In genomic region chr12:111656016-111656415, GRCh38 we compare ENCODE assay signal across 27 cellular contexts.
"Had no signal": no experiment of that assay in that cellular context is flagged by ENCODE, and none has a peak within 500 bp of the region (broad histone marks: within the 10 kb centered on the region; RNA-seq: fewer than 3 reads in every experiment).

No MANE protein-coding gene starts in this region.

- H3K4me3 Mint-ChIP-seq: activated B cell treated with CpG ODN at 0.5 μM for 24 hours; activated CD4-positive, alpha-beta memory T cell treated with anti-CD3 and anti-CD28 coated beads for 36 hours; activated CD4-positive, alpha-beta T cell treated with anti-CD3 and anti-CD28 coated beads, Interleukin-2, amount 10 ng/mL, durations not matched to agents 7 days and 5 days; activated naive CD8-positive, alpha-beta T cell treated with anti-CD3 and anti-CD28 coated beads, Interleukin-2, amount 50 U/mL, for 24 hours; activated T-cell treated with anti-CD3 and anti-CD28 coated beads, Interleukin-2, amount 50 U/mL, for 4 hours had no signal

- H3K27me3 ChIP-seq: ascending aorta, body of pancreas, MG63, Peyer's patch had no signal

- H3K27ac ChIP-seq: ascending aorta, body of pancreas, cardiac muscle cell, KMS-11, Peyer's patch had no signal

- H3K27ac Mint-ChIP-seq: activated B cell treated with CpG ODN at 0.5 μM for 24 hours; activated CD4-positive, alpha-beta memory T cell treated with anti-CD3 and anti-CD28 coated beads for 36 hours; activated CD4-positive, alpha-beta T cell treated with anti-CD3 and anti-CD28 coated beads, Interleukin-2, amount 10 ng/mL, durations not matched to agents 7 days and 5 days; activated naive CD8-positive, alpha-beta T cell treated with anti-CD3 and anti-CD28 coated beads, Interleukin-2, amount 50 U/mL, for 24 hours had no signal

- DNase-seq: activated B cell treated with CpG ODN at 0.5 μM for 24 hours; activated CD4-positive, alpha-beta memory T cell treated with anti-CD3 and anti-CD28 coated beads for 36 hours; activated CD4-positive, alpha-beta T cell treated with anti-CD3 and anti-CD28 coated beads for 1 hour; activated CD4-positive, alpha-beta T cell treated with anti-CD3 and anti-CD28 coated beads, Interleukin-2, amount 10 ng/mL, durations not matched to agents 7 days and 5 days; activated CD8-positive, alpha-beta memory T cell treated with anti-CD3 and anti-CD28 coated beads for 24 hours; activated effector memory CD4-positive, alpha-beta T cell treated with anti-CD3 and anti-CD28 coated beads, Interleukin-2, amount 50 U/mL, for 16 hours; activated naive CD4-positive, alpha-beta T cell treated with Interleukin-2 at 50 U/mL for 16 hours; activated naive CD8-positive, alpha-beta T cell treated with anti-CD3 and anti-CD28 coated beads, Interleukin-2, amount 50 U/mL, for 24 hours; activated T-cell treated with anti-CD3 and anti-CD28 coated beads, Interleukin-2, amount 50 U/mL, for 4 hours; amniotic stem cell; body of pancreas; MG63; MV-4-11; NCI-H1105; NCI-H1436; NCI-H1694 treated with DMSO at 0.1 percent for 48 hours; NCI-H2029 treated with DMSO at 0.1 percent for 48 hours; NCI-H510A treated with DMSO at 0.1 percent for 48 hours; NCI-H69; Peyer's patch; SIG-M5; T-helper 2 cell; T1000 had no signal

- H3K4me1 Mint-ChIP-seq: activated B cell treated with CpG ODN at 0.5 μM for 24 hours; activated CD4-positive, alpha-beta T cell treated with anti-CD3 and anti-CD28 coated beads, Interleukin-2, amount 10 ng/mL, durations not matched to agents 7 days and 5 days; activated naive CD8-positive, alpha-beta T cell treated with anti-CD3 and anti-CD28 coated beads, Interleukin-2, amount 50 U/mL, for 24 hours had no signal

- H3K4me1 ChIP-seq: ascending aorta, body of pancreas, Peyer's patch had no signal

- H3K9ac ChIP-seq: KMS-11 had no signal

- H3K27me3 Mint-ChIP-seq: activated B cell treated with CpG ODN at 0.5 μM for 24 hours; activated CD4-positive, alpha-beta memory T cell treated with anti-CD3 and anti-CD28 coated beads for 36 hours; activated CD4-positive, alpha-beta T cell treated with anti-CD3 and anti-CD28 coated beads, Interleukin-2, amount 10 ng/mL, durations not matched to agents 7 days and 5 days; activated naive CD8-positive, alpha-beta T cell treated with anti-CD3 and anti-CD28 coated beads, Interleukin-2, amount 50 U/mL, for 24 hours had no signal

- ATAC-seq: activated naive CD4-positive, alpha-beta T cell treated with anti-CD3 and anti-CD28 coated beads, Interleukin-2, amount 50 U/mL, for 72 hours; activated naive CD8-positive, alpha-beta T cell treated with anti-CD3 and anti-CD28 coated beads, Interleukin-2, amount 50 U/mL, for 24 hours; activated T-cell treated with anti-CD3 and anti-CD28 coated beads, Interleukin-2, amount 50 U/mL, for 4 hours; body of pancreas had no signal

- H3K4me2 ChIP-seq: KMS-11 had no signal

- H3K9me3 Mint-ChIP-seq: activated B cell treated with CpG ODN at 0.5 μM for 24 hours; activated CD4-positive, alpha-beta memory T cell treated with anti-CD3 and anti-CD28 coated beads for 36 hours; activated CD4-positive, alpha-beta T cell treated with anti-CD3 and anti-CD28 coated beads, Interleukin-2, amount 10 ng/mL, durations not matched to agents 7 days and 5 days; activated naive CD4-positive, alpha-beta T cell treated with anti-CD3 and anti-CD28 coated beads, Interleukin-2, amount 50 U/mL, for 72 hours; activated naive CD8-positive, alpha-beta T cell treated with anti-CD3 and anti-CD28 coated beads, Interleukin-2, amount 50 U/mL, for 24 hours; activated T-cell treated with anti-CD3 and anti-CD28 coated beads, Interleukin-2, amount 50 U/mL, for 4 hours had no signal

- H3K9me3 ChIP-seq: ascending aorta, body of pancreas, MG63, Peyer's patch had no signal
